15 cellular contexts compared by ENCODE assay signal in genomic region chr7:93310346-93310745, GRCh38.
"Had no signal": no experiment of that assay in that cellular context is flagged by ENCODE, and none has a peak within 500 bp of the region (broad histone marks: within the 10 kb centered on the region; RNA-seq: fewer than 3 reads in every experiment).

No MANE protein-coding gene starts in this region.

- H3K27ac ChIP-seq: ascending aorta, colonic mucosa, gastroesophageal sphincter, skin epidermis, tibial artery, vagina had no signal

- H3K4me1 Mint-ChIP-seq: activated naive CD8-positive, alpha-beta T cell treated with anti-CD3 and anti-CD28 coated beads for 36 hours; nephron had no signal

- H3K36me3 ChIP-seq: colonic mucosa had no signal

- ATAC-seq: gastroesophageal sphincter, left ventricle myocardium superior had no signal

- H3K27me3 ChIP-seq: ascending aorta, colonic mucosa, gastroesophageal sphincter, tibial artery, vagina had no signal

- H3K27me3 Mint-ChIP-seq: activated CD4-positive, alpha-beta memory T cell treated with anti-CD3 and anti-CD28 coated beads for 36 hours; activated naive CD8-positive, alpha-beta T cell treated with anti-CD3 and anti-CD28 coated beads for 36 hours had no signal

- H3K9me3 ChIP-seq: ascending aorta, colonic mucosa, gastroesophageal sphincter, tibial artery, vagina had no signal

- H3K9me3 Mint-ChIP-seq: activated CD4-positive, alpha-beta memory T cell treated with anti-CD3 and anti-CD28 coated beads for 36 hours; activated naive CD8-positive, alpha-beta T cell treated with anti-CD3 and anti-CD28 coated beads for 36 hours; nephron had no signal

- H3K27ac Mint-ChIP-seq: activated CD4-positive, alpha-beta memory T cell treated with anti-CD3 and anti-CD28 coated beads for 36 hours; activated naive CD8-positive, alpha-beta T cell treated with anti-CD3 and anti-CD28 coated beads for 36 hours; nephron had no signal

- H3K4me3 Mint-ChIP-seq: activated CD4-positive, alpha-beta memory T cell treated with anti-CD3 and anti-CD28 coated beads for 36 hours; activated naive CD8-positive, alpha-beta T cell treated with anti-CD3 and anti-CD28 coated beads for 36 hours; nephron had no signal

- H3K4me3 ChIP-seq: ascending aorta, colonic mucosa, gastroesophageal sphincter, skin epidermis, tibial artery, vagina had no signal

- DNase-seq: activated CD4-positive, alpha-beta memory T cell treated with anti-CD3 and anti-CD28 coated beads for 36 hours; activated gamma-delta T cell treated with Interleukin-2 at 50 U/mL for 16 hours; activated naive CD8-positive, alpha-beta T cell treated with anti-CD3 and anti-CD28 coated beads for 36 hours; activated T-cell treated with anti-CD3 and anti-CD28 coated beads, Interleukin-2, amount 50 U/mL, for 48 hours; colonic mucosa; left ventricle myocardium superior; mesendoderm; retina; T-helper 9 cell; tibial artery had no signal

- H3K4me1 ChIP-seq: ascending aorta, colonic mucosa, gastroesophageal sphincter, tibial artery, vagina had no signal
